In the genomic region with DNA sequence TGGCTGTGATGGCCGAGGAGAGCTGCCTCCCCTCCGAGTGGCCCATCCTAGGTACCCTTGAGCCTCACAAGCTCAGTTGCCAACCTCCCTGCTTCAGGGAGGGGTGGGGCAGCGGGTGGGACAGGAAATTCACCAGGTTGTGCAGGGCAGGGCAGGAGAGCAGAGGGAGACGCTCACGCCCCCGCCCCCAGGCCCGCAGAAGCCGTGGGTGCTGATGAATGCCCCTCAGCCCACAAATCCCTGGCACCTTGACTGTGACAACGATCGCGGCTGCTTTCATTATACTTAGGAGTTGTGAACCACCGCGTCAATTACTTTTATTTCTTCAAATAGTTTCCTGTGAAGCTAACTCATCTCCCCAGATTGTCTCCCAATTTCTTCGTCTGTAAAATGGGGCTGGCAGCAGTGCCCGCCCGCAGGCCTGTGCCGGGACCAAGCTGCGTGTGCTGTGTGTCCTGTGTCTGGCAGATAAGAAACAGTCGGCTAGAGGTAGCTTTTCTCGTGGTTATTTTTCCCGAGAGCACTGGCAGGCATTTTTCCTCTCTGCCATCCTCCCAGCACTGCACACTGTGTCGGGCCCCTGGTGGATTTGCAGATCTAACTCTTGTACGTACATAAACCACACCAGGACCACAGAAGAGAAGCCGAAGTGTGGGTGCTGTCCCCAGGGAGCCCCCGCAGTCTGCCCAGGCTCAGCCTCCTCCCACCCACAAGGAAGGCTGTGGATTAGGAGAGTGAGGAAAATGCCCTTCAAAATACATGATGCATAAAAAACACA, we compare ENCODE assay signal across 12 cellular contexts. TPM values are rescaled to one million over a fixed set of nuclear protein-coding genes. Genes with fewer than 3 reads are reported as not detected.
A peak's percentile ranks its signal among the peaks of the same experiment; 100 is the strongest.
DNase-seq lines count a peak whose midpoint lies in the region; ATAC-seq, FAIRE-seq and TF ChIP-seq lines count a peak whose summit lies in the region.
"Had no signal": no experiment of that assay in that cellular context is flagged by ENCODE, and none has a peak within 500 bp of the region (broad histone marks: within the 10 kb centered on the region; RNA-seq: fewer than 3 reads in every experiment).

No MANE protein-coding gene starts in this region.

- no peak for TF ChIP-seq RAD21 in GM12878 (IDR thresholded peaks at IDR 0.05; ENCODE audit: insufficient read depth, low read depth, low read length)

- no peaks in the 10 kb centered on the region for H3K27me3 ChIP-seq in Panc1 (ENCODE audit: control insufficient read depth, insufficient read depth, low read length)
- no peaks in the 10 kb centered on the region for H3K27me3 ChIP-seq in GM12878 (replicated peaks in 1 of 2; ENCODE audit: control insufficient read depth in 2 of 2, insufficient read depth in 2 of 2, low read length in 1 of 2)

- no peaks in the 10 kb centered on the region for H3K36me3 Mint-ChIP-seq in stimulated activated naive B cell treated with anti-CD40 and anti-IgM and Interleukin-4, amounts not matched to agents 10 μg/mL and 1 μg/mL and 100 μg/mL, for 72 hours

- peak; percentile 38 for FAIRE-seq in GM12878 (lab: Jason Lieb, UNC)

- H3K4me2 ChIP-seq in GM12878 (ENCODE audit: control insufficient read depth, insufficient read depth) = peak overlapping the region; percentile 71

- no peaks in the 10 kb centered on the region for H3K79me2 ChIP-seq in GM12878 (ENCODE audit: control insufficient read depth, insufficient read depth, low read length)

- POLR2A ChIA-PET in Panc1 (lab: Charles Lee) (no interaction called here), GM12878 (lab: Charles Lee) (no interaction called here)

- no peak for TF ChIP-seq POLR2A in GM12878 (IDR thresholded peaks at IDR 0.05; ENCODE audit: low read depth, low read length)

- peak overlapping the region; percentile 58 for H3K27ac ChIP-seq in Panc1 (ENCODE audit: low read length)
- no peak overlapping the region for H3K27ac ChIP-seq in GM12878 (ENCODE audit: control insufficient read depth, insufficient read depth)

- SMC1A ChIA-PET in GM12878 (lab: Charles Lee; ENCODE audit: uncharacterized antibody, unreplicated experiment) = no interaction called here

- no peak overlapping the region for H3K9ac ChIP-seq in GM12878 (ENCODE audit: control insufficient read depth, insufficient read depth, low read length)

- H3K4me1 ChIP-seq in Panc1 (ENCODE audit: control insufficient read depth, insufficient read depth, low read length) (peaks cover 4% of the 10 kb centered on the region), GM12878 (ENCODE audit: control insufficient read depth, insufficient read depth, low read length) (peaks cover 28% of the 10 kb centered on the region)
- H3K4me1 ChIP-seq: HAP-1 had no signal

- ATAC-seq in Panc1 (peak; percentile 46), GM12878 (peak; percentile 38)
- ATAC-seq in stimulated activated naive B cell treated with anti-CD40 and anti-IgM and Interleukin-4, amounts not matched to agents 10 μg/mL and 1 μg/mL and 100 μg/mL, for 72 hours (replicated peaks) = peak; percentile 65
- ATAC-seq: left ventricle myocardium superior had no signal

- DNase-seq in activated gamma-delta T cell treated with Interleukin-2 at 50 U/mL for 16 hours (peak; percentile 35), activated gamma-delta T cell (lab: John Stamatoyannopoulos, UW) (no peak), Panc1 (ENCODE audit: low read depth, low spot score) (no peak), GM12878 (ENCODE audit: low read depth, low spot score) (no peak), GM19238 (ENCODE audit: insufficient read length, low spot score) (no peak), NCI-H1105 (lab: John Stamatoyannopoulos, UW) (no peak), SIG-M5 (lab: John Stamatoyannopoulos, UW) (no peak)
- peak; percentile 38 for DNase-seq in stimulated activated naive B cell treated with anti-CD40 and anti-IgM and Interleukin-4, amounts not matched to agents 10 μg/mL and 1 μg/mL and 100 μg/mL, for 72 hours
- DNase-seq: AML-193, left ventricle myocardium superior, NCI-H2081 had no signal

- RAD21 ChIA-PET in GM12878 (lab: Charles Lee; ENCODE audit: unreplicated experiment) = interaction anchor here (1.0 kb wide), 1 partner anchor 73 kb away, joined by 3 read pairs; no protein-coding TSS in a partner anchor

- H3K4me1 Mint-ChIP-seq in stimulated activated naive B cell treated with anti-CD40 and anti-IgM and Interleukin-4, amounts not matched to agents 10 μg/mL and 1 μg/mL and 100 μg/mL, for 72 hours = peaks cover 9 to 16% of the 10 kb centered on the region in 2 donors

- no peaks in the 10 kb centered on the region for H4K20me1 ChIP-seq in GM12878 (ENCODE audit: control insufficient read depth, insufficient read depth)

- BruUV-seq in Panc1 (replicated peaks; lab: Mats Ljungman, UMichigan) (no TSS peak), GM12878 (replicated peaks; lab: Mats Ljungman, UMichigan) (no TSS peak)

- intact Hi-C loops in Panc1 (cut with micrococcal nuclease; ENCODE audit: unreplicated experiment) (no loop called here), GM12878 (cut with micrococcal nuclease; ENCODE audit: unreplicated experiment) (loop anchor here (10.0 kb wide), 1 partner anchor 326 kb away; no protein-coding TSS in a partner anchor)

- no peak overlapping the region for H3K27ac Mint-ChIP-seq in stimulated activated naive B cell treated with anti-CD40 and anti-IgM and Interleukin-4, amounts not matched to agents 10 μg/mL and 1 μg/mL and 100 μg/mL, for 72 hours

- in situ Hi-C loops in Panc1 (cut with HindIII; ENCODE audit: low pct_unique_long_range_greater_than_20kb, low sequenced_read_pairs) = no loop called here
- in situ Hi-C loops in GM12878 (cut with MboI) = no loop called here

- no peak for TF ChIP-seq CTCF in Panc1 (IDR thresholded peaks at IDR 0.05)
- no peak for TF ChIP-seq CTCF in GM12878 (IDR thresholded peaks at IDR 0.05 in 2 of 3, conservative IDR thresholded peaks at IDR 0.05 in 1 of 3; ENCODE audit: control insufficient read depth in 2 of 3, extremely low read depth in 1 of 3, insufficient read depth in 1 of 3, low read depth in 3 of 3, low read length in 3 of 3)

- no peak overlapping the region for H3K4me3 Mint-ChIP-seq in stimulated activated naive B cell treated with anti-CD40 and anti-IgM and Interleukin-4, amounts not matched to agents 10 μg/mL and 1 μg/mL and 100 μg/mL, for 72 hours

- no peaks in the 10 kb centered on the region for H3K9me3 ChIP-seq in Panc1 (ENCODE audit: control insufficient read depth, insufficient read depth, low read depth, low read length)
- no peaks in the 10 kb centered on the region for H3K9me3 ChIP-seq in GM12878 (replicated peaks; ENCODE audit: control insufficient read depth, insufficient read depth, low read length)
- H3K9me3 ChIP-seq: HAP-1 had no signal

- TF ChIP-seq EP300 in GM12878 (IDR thresholded peaks at IDR 0.05; ENCODE audit: borderline replicate concordance in 1 of 2, control insufficient read depth in 1 of 2, low read depth in 2 of 2, low read length in 2 of 2) = no peak

- H3K9me3 Mint-ChIP-seq in stimulated activated naive B cell treated with anti-CD40 and anti-IgM and Interleukin-4, amounts not matched to agents 10 μg/mL and 1 μg/mL and 100 μg/mL, for 72 hours = no peaks in the 10 kb centered on the region

- no peaks in the 10 kb centered on the region for H3K36me3 ChIP-seq in Panc1 (ENCODE audit: control insufficient read depth, insufficient read depth, low read length)
- H3K36me3 ChIP-seq in GM12878 (ENCODE audit: control insufficient read depth in 2 of 2, insufficient read depth in 2 of 2, low read length in 1 of 2) = no peaks in the 10 kb centered on the region
- H3K36me3 ChIP-seq: HAP-1 had no signal

- no peaks in the 10 kb centered on the region for H3K27me3 Mint-ChIP-seq in stimulated activated naive B cell treated with anti-CD40 and anti-IgM and Interleukin-4, amounts not matched to agents 10 μg/mL and 1 μg/mL and 100 μg/mL, for 72 hours

- H2AFZ ChIP-seq in GM12878 (ENCODE audit: control insufficient read depth, low read depth, low read length) = no peak overlapping the region

- CTCF ChIA-PET in Panc1 (lab: Charles Lee) = interaction anchor here (0.6 kb wide), 1 partner anchor 84 kb away, joined by 16 read pairs; no protein-coding TSS in a partner anchor
- CTCF ChIA-PET in GM12878 (lab: Yijun Ruan, JAX) = no interaction called here

- H3K4me3 ChIP-seq in Panc1 (ENCODE audit: low read depth in 2 of 2, low read length in 2 of 2) (peak overlapping the region; percentile 17 to 41; a peak in 3 of 4 replicates), GM12878 (no peak overlapping the region)
- H3K4me3 ChIP-seq: HAP-1 had no signal

- 8% methylated on average over 25 of the region's 25 CpGs for WGBS in GM12878 (ENCODE audit: insufficient coverage, insufficient replicate concordance, low lambda C conversion rate, missing lambda C conversion rate)

RNA-seq across cellular contexts. Expression of a gene that starts 7.9 kb away (rescaled TPM):
- total RNA-seq in Panc1 (2021; ENCODE audit: unreplicated experiment) (33.7 TPM), GM12878 (2014; rRNA removed) (18.2 and 19.1 TPM in 2 replicates), GM12878 (2014; rRNA removed; fragmentation: Illumina TruSeq; extraction: Trizol) (14.6 and 16.6 TPM in 2 replicates), GM12878 (2021) (29.4 and 33.9 TPM in 2 replicates)
- polyA plus RNA-seq in Panc1 (2012; ENCODE audit: insufficient read length) = 38.4 TPM
- 26.7 and 27.7 TPM in 2 replicates for total RNA-seq in GM12878 (2013; cell fraction: nucleolus; rRNA removed)
- polyA plus RNA-seq in GM12878 (2011; ENCODE audit: low read depth) = 6.4 TPM
- polyA plus RNA-seq in GM12878 (2011; rRNA removed) (10.5 and 15.0 TPM in 2 replicates), GM12878 (2014; fragmentation: Illumina TruSeq; extraction: Trizol) (13.8 and 19.8 TPM in 2 replicates), GM12878 (2014; fragmentation: Nextera tagmentation; extraction: Ambion mirVana) (1 to 10 TPM in 1 of 2 experiments, under 1 TPM in 1; 0.79 to 2.1 TPM), GM12878 (2014; rRNA removed) (28.5 and 29.0 TPM in 2 replicates), GM12878 (2016; fragmentation: Nextera tagmentation; extraction: Ambion mirVana) (10 to 100 TPM; 16.5 to 18.6 TPM)
- polyA plus RNA-seq in GM12878 (2011; cell fraction: cytosol; rRNA removed) = 15.9 and 18.4 TPM in 2 replicates
- 30.3 and 33.9 TPM in 2 replicates for polyA plus RNA-seq in GM12878 (2011; cell fraction: nucleus; rRNA removed)
- 13.9 and 16.8 TPM in 2 replicates for polyA plus RNA-seq in GM12878 (2012)
- 11.9 and 19.9 TPM in 2 replicates for polyA minus RNA-seq in GM12878 (2011; rRNA and poly(A)+ RNA removed)
- polyA minus RNA-seq in GM12878 (2011; cell fraction: cytosol; rRNA and poly(A)+ RNA removed) = 7.7 and 7.9 TPM in 2 replicates
- 7.3 and 11.3 TPM in 2 replicates for polyA minus RNA-seq in GM12878 (2011; cell fraction: nucleus; rRNA and poly(A)+ RNA removed)

RNA-seq across cellular contexts. Expression of a gene that starts 38.7 kb away (rescaled TPM):
- total RNA-seq in Panc1 (2021; ENCODE audit: unreplicated experiment) (not detected), GM12878 (2014; rRNA removed) (not detected in 2 replicates), GM12878 (2014; rRNA removed; fragmentation: Illumina TruSeq; extraction: Trizol) (not detected in 2 replicates), GM12878 (2021) (not detected in 2 replicates)
- polyA plus RNA-seq in Panc1 (2012; ENCODE audit: insufficient read length) = not detected
- total RNA-seq in GM12878 (2013; cell fraction: nucleolus; rRNA removed) = not detected in 2 replicates
- not detected for polyA plus RNA-seq in GM12878 (2011; ENCODE audit: low read depth)
- polyA plus RNA-seq in GM12878 (2011; rRNA removed) (not detected in 2 replicates), GM12878 (2014; fragmentation: Illumina TruSeq; extraction: Trizol) (not detected in 2 replicates), GM12878 (2014; fragmentation: Nextera tagmentation; extraction: Ambion mirVana) (not detected), GM12878 (2014; rRNA removed) (not detected in 2 replicates), GM12878 (2016; fragmentation: Nextera tagmentation; extraction: Ambion mirVana) (not detected)
- polyA plus RNA-seq in GM12878 (2011; cell fraction: cytosol; rRNA removed) = not detected in 2 replicates
- polyA plus RNA-seq in GM12878 (2011; cell fraction: nucleus; rRNA removed) = not detected in 2 replicates
- not detected in 2 replicates for polyA plus RNA-seq in GM12878 (2012)
- polyA minus RNA-seq in GM12878 (2011; rRNA and poly(A)+ RNA removed) = not detected in 2 replicates
- polyA minus RNA-seq in GM12878 (2011; cell fraction: cytosol; rRNA and poly(A)+ RNA removed) = not detected in 2 replicates
- polyA minus RNA-seq in GM12878 (2011; cell fraction: nucleus; rRNA and poly(A)+ RNA removed) = not detected in 2 replicates
- total RNA-seq: left ventricle myocardium superior had no signal

Comparison
In these comparisons a context has a peak if more than half of its experiments do, and no peak if none do; other contexts are left out.
1. DNase-seq: peak in activated gamma-delta T cell treated with Interleukin-2 at 50 U/mL for 16 hours (single experiment) and stimulated activated naive B cell treated with anti-CD40 and anti-IgM and Interleukin-4, amounts not matched to agents 10 μg/mL and 1 μg/mL and 100 μg/mL, for 72 hours (single experiment); none in activated gamma-delta T cell (single experiment), Panc1 (single experiment), GM12878 (single experiment), GM19238 (single experiment), NCI-H1105 (single experiment) and SIG-M5 (single experiment).
2. Peak in every context shown above with its lines, with median percentiles within 50 percentile points of each other: ATAC-seq.